Comparison of ENCODE assay signal across 1 cellular context in the genomic region with DNA sequence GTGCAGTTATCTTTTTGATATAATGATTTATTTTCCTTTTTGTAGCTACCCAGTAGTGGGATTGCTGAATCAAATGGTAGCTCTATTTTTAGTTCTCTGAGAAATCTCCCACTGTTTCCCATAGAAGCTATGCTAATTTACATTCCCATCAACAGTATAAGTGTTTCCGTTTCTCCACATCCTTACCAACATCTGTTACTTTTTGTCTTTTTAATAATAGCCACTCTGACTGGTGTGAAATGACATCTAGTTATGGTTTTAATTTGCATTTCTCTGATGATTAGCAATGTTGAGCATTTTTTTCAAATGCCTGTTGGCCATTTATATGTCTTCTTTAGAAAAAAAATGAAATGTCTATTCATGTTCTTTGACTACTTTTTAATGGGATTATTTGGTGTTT.
TF ChIP-seq lines count a peak whose summit lies in the region.

No MANE protein-coding gene starts in this region.

TF ChIP-seq in GM23338, 12 proteins besides CTCF, POLR2A, EP300 and RAD21 (continued from another document):
- TF ChIP-seq, protein P1, sequence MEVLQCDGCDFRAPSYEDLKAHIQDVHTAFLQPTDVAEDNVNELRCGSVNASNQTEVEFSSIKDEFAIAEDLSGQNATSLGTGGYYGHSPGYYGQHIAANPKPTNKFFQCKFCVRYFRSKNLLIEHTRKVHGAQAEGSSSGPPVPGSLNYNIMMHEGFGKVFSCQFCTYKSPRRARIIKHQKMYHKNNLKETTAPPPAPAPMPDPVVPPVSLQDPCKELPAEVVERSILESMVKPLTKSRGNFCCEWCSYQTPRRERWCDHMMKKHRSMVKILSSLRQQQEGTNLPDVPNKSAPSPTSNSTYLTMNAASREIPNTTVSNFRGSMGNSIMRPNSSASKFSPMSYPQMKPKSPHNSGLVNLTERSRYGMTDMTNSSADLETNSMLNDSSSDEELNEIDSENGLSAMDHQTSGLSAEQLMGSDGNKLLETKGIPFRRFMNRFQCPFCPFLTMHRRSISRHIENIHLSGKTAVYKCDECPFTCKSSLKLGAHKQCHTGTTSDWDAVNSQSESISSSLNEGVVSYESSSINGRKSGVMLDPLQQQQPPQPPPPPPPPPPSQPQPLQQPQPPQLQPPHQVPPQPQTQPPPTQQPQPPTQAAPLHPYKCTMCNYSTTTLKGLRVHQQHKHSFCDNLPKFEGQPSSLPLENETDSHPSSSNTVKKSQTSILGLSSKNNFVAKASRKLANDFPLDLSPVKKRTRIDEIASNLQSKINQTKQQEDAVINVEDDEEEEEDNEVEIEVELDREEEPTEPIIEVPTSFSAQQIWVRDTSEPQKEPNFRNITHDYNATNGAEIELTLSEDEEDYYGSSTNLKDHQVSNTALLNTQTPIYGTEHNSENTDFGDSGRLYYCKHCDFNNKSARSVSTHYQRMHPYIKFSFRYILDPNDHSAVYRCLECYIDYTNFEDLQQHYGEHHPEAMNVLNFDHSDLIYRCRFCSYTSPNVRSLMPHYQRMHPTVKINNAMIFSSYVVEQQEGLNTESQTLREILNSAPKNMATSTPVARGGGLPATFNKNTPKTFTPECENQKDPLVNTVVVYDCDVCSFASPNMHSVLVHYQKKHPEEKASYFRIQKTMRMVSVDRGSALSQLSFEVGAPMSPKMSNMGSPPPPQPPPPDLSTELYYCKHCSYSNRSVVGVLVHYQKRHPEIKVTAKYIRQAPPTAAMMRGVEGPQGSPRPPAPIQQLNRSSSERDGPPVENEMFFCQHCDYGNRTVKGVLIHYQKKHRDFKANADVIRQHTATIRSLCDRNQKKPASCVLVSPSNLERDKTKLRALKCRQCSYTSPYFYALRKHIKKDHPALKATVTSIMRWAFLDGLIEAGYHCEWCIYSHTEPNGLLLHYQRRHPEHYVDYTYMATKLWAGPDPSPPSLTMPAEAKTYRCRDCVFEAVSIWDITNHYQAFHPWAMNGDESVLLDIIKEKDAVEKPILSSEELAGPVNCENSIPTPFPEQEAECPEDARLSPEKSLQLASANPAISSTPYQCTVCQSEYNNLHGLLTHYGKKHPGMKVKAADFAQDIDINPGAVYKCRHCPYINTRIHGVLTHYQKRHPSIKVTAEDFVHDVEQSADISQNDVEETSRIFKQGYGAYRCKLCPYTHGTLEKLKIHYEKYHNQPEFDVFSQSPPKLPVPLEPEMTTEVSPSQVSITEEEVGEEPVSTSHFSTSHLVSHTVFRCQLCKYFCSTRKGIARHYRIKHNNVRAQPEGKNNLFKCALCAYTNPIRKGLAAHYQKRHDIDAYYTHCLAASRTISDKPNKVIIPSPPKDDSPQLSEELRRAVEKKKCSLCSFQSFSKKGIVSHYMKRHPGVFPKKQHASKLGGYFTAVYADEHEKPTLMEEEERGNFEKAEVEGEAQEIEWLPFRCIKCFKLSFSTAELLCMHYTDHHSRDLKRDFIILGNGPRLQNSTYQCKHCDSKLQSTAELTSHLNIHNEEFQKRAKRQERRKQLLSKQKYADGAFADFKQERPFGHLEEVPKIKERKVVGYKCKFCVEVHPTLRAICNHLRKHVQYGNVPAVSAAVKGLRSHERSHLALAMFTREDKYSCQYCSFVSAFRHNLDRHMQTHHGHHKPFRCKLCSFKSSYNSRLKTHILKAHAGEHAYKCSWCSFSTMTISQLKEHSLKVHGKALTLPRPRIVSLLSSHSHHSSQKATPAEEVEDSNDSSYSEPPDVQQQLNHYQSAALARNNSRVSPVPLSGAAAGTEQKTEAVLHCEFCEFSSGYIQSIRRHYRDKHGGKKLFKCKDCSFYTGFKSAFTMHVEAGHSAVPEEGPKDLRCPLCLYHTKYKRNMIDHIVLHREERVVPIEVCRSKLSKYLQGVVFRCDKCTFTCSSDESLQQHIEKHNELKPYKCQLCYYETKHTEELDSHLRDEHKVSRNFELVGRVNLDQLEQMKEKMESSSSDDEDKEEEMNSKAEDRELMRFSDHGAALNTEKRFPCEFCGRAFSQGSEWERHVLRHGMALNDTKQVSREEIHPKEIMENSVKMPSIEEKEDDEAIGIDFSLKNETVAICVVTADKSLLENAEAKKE (CRISPR knock-in tag; IDR thresholded peaks at IDR 0.05) = no peak
